ENCODE assay signal across 8 cellular contexts in genomic region chr1:52369851-52370250, GRCh38. TPM values are rescaled to one million over a fixed set of nuclear protein-coding genes. Genes with fewer than 3 reads are reported as not detected.
A peak's percentile ranks its signal among the peaks of the same experiment; 100 is the strongest.
DNase-seq lines count a peak whose midpoint lies in the region; FAIRE-seq and TF ChIP-seq lines count a peak whose summit lies in the region.
"Not testable (repeated sequence)": the region's sequence is repeated elsewhere in the genome, so short reads cannot be mapped to it uniquely, and the experiment has no call there.

No MANE protein-coding gene starts in this region.

- not testable (repeated sequence) for H3K18ac ChIP-seq in mesendoderm (ENCODE audit: low read length)

- H2BK15ac ChIP-seq in mesendoderm (replicated peaks; ENCODE audit: low read depth), result not testable (repeated sequence)

- not testable (repeated sequence) for H4K8ac ChIP-seq in mesendoderm (ENCODE audit: low read depth, low read length)

- POLR2A ChIA-PET in HEK293 (lab: Yijun Ruan, JAX), result interaction anchor here (0.6 kb wide), 1 partner anchor 321 kb away, joined by 3 read pairs; no protein-coding TSS in a partner anchor

- FAIRE-seq in D721Med (lab: Jason Lieb, UNC), result peak; percentile 6

- not testable (repeated sequence) for H3K4me1 ChIP-seq in HEK293 (ENCODE audit: control insufficient read depth, insufficient read depth, low read length); mesendoderm (ENCODE audit: control insufficient read depth, low read depth, low read length)

- H3K4me3 ChIP-seq in HEK293 (ENCODE audit: low read depth, low read length); mesendoderm (ENCODE audit: low read length): not testable (repeated sequence)

- CTCF ChIA-PET in HEK293 (lab: Yijun Ruan, JAX), result not testable (repeated sequence)

- not testable (repeated sequence) for H3K36me3 Mint-ChIP-seq in type B pancreatic cell

- H4K5ac ChIP-seq in mesendoderm (ENCODE audit: low read length), result not testable (repeated sequence)

- H3K4me1 Mint-ChIP-seq in type B pancreatic cell (ENCODE audit: unreplicated experiment), result peaks cover 14% of the 10 kb centered on the region

- not testable (repeated sequence) for H3K27me3 ChIP-seq in mesendoderm (ENCODE audit: insufficient read depth, low read length, poor library complexity)

- H3K9me3 ChIP-seq in HEK293 (ENCODE audit: control insufficient read depth, insufficient read depth, low read depth, low read length), result not testable (repeated sequence)

- peak overlapping the region; percentile 53 for H3K4me3 Mint-ChIP-seq in type B pancreatic cell

- H3K4ac ChIP-seq in mesendoderm (ENCODE audit: low read depth, low read length), result not testable (repeated sequence)

- DNase-seq in D721Med (ENCODE audit: insufficient read length, low spot score); type B pancreatic cell (ENCODE audit: extremely low spot score, unreplicated experiment): not testable (repeated sequence)
- DNase-seq in NCI-H82 (lab: John Stamatoyannopoulos, UW), result peak; percentile 94
- peak; percentile 32 for DNase-seq in SK-N-DZ (ENCODE audit: low spot score)
- peak; percentile 25 for DNase-seq in amniotic epithelial cell (ENCODE audit: low read depth)
- DNase-seq in mesendoderm, result peak; percentile 58

- H3K9me3 Mint-ChIP-seq in type B pancreatic cell, result not testable (repeated sequence)

- H3K36me3 ChIP-seq in HEK293 (ENCODE audit: control insufficient read depth in 2 of 2, insufficient read depth in 1 of 2, low read length in 2 of 2), result peaks cover 21 to 30% of the 10 kb centered on the region in 2 experiments
- not testable (repeated sequence) for H3K36me3 ChIP-seq in mesendoderm (ENCODE audit: control insufficient read depth, insufficient read depth, low read length)

- not testable (repeated sequence) for H3K79me2 ChIP-seq in mesendoderm (ENCODE audit: control insufficient read depth, insufficient read depth, low read length)

- not testable (repeated sequence) for H2BK120ac ChIP-seq in mesendoderm (ENCODE audit: low read depth, low read length)

- H3K4me2 ChIP-seq in mesendoderm (ENCODE audit: low read length), result not testable (repeated sequence)

- H2BK5ac ChIP-seq in mesendoderm (ENCODE audit: low read length), result not testable (repeated sequence)

- H3K27ac ChIP-seq in 22Rv1, result 0 out of 2 replicates have a peak overlapping the region, but pooled peaks have one; percentile 9
- H3K27ac ChIP-seq in HEK293 (ENCODE audit: extremely low read depth, low read depth, low read length); mesendoderm (ENCODE audit: low read depth, low read length): not testable (repeated sequence)

- not testable (repeated sequence) for H3K79me1 ChIP-seq in mesendoderm (ENCODE audit: low read length)

- not testable (repeated sequence) for TF ChIP-seq CTCF in 22Rv1 (IDR thresholded peaks at IDR 0.05); D721Med (IDR thresholded peaks at IDR 0.05; ENCODE audit: insufficient read depth, missing control alignments); HEK293 (tag by site-specific recombination; IDR thresholded peaks at IDR 0.05); type B pancreatic cell (conservative IDR thresholded peaks at IDR 0.05)

- H3K27me3 Mint-ChIP-seq in type B pancreatic cell, result not testable (repeated sequence)

- H3K9ac ChIP-seq in mesendoderm (ENCODE audit: low read length), result not testable (repeated sequence)

- no CpG with 5 or more reads among the region's 1 CpG for WGBS in mesendoderm (ENCODE audit: extremely low coverage, insufficient coverage, low lambda C conversion rate)

- H3K56ac ChIP-seq in mesendoderm (ENCODE audit: low read length), result not testable (repeated sequence)

- not testable (repeated sequence) for H3K27ac Mint-ChIP-seq in type B pancreatic cell

- H2AK5ac ChIP-seq in mesendoderm (ENCODE audit: low read length), result not testable (repeated sequence)

- not testable (repeated sequence) for H3K23ac ChIP-seq in mesendoderm (ENCODE audit: low read length)

TF ChIP-seq in HEK293, 187 proteins besides CTCF, POLR2A, EP300 and RAD21:
- 0 out of 2 replicates have a peak, but pooled peaks have one; percentile 25 for TF ChIP-seq ZIC2 (tag by site-specific recombination; IDR thresholded peaks at IDR 0.05)
TF ChIP-seq in HEK293: peak in this region for 1; not testable (repeated sequence) for 186.

RNA-seq across cellular contexts. Expression of gene CC2D1B, which starts 3.8 kb away (rescaled TPM):
- 6.4 and 8.9 TPM in 2 replicates for polyA plus RNA-seq in SK-N-DZ (2014; cell fraction: cytosol; rRNA removed)
- 48.5 and 50.8 TPM in 2 replicates for polyA plus RNA-seq in SK-N-DZ (2014; cell fraction: nucleus; rRNA removed)
- polyA plus RNA-seq in mesendoderm (2013, experiment 1 of 2), result 11.1 TPM
- 11.6 TPM for polyA plus RNA-seq in mesendoderm (2013, experiment 2 of 2)
- 33.7 and 35.9 TPM in 2 replicates for total RNA-seq in type B pancreatic cell (ENCODE audit: low replicate concordance)

RNA-seq across cellular contexts. Expression of gene ORC1, which starts 34.4 kb away (rescaled TPM):
- 24.5 and 26.8 TPM in 2 replicates for polyA plus RNA-seq in SK-N-DZ (2014; cell fraction: cytosol; rRNA removed)
- 17.0 and 17.4 TPM in 2 replicates for polyA plus RNA-seq in SK-N-DZ (2014; cell fraction: nucleus; rRNA removed)
- polyA plus RNA-seq in mesendoderm (2013, experiment 1 of 2), result 35.1 TPM
- 34.7 TPM for polyA plus RNA-seq in mesendoderm (2013, experiment 2 of 2)
- 6.5 and 14.8 TPM in 2 replicates for total RNA-seq in type B pancreatic cell (ENCODE audit: low replicate concordance)

RNA-seq across cellular contexts. Expression of gene PRPF38A, which starts 34.6 kb away (rescaled TPM):
- polyA plus RNA-seq in SK-N-DZ (2014; cell fraction: cytosol; rRNA removed), result 12.0 and 17.6 TPM in 2 replicates
- polyA plus RNA-seq in SK-N-DZ (2014; cell fraction: nucleus; rRNA removed), result 18.8 and 19.5 TPM in 2 replicates
- 74.4 TPM for polyA plus RNA-seq in mesendoderm (2013, experiment 1 of 2)
- 76.0 TPM for polyA plus RNA-seq in mesendoderm (2013, experiment 2 of 2)
- total RNA-seq in type B pancreatic cell (ENCODE audit: low replicate concordance), result 55.6 and 70.7 TPM in 2 replicates
